24 cellular contexts compared by ENCODE assay signal in genomic region chr9:7139886-7140285, GRCh38.
A peak's percentile ranks its signal among the peaks of the same experiment; 100 is the strongest.
DNase-seq lines count a peak whose midpoint lies in the region; FAIRE-seq and TF ChIP-seq lines count a peak whose summit lies in the region.
"Had no signal": no experiment of that assay in that cellular context is flagged by ENCODE, and none has a peak within 500 bp of the region (broad histone marks: within the 10 kb centered on the region; RNA-seq: fewer than 3 reads in every experiment).

No MANE protein-coding gene starts in this region.

- H3K4me1 ChIP-seq in esophagus muscularis mucosa, result peaks cover 3 to 8% (median 6%) of the 10 kb centered on the region in 4 donors
- H3K4me1 ChIP-seq in trophoblast cell (ENCODE audit: control insufficient read depth in 1 of 2, insufficient read depth in 2 of 2, low read length in 2 of 2), result peaks cover 13 to 18% of the 10 kb centered on the region in 2 experiments
- H3K4me1 ChIP-seq in kidney (ENCODE audit: control insufficient read depth in 1 of 2, insufficient read depth in 1 of 2, low read depth in 1 of 2, low read length in 2 of 2), result no peaks in the 10 kb centered on the region
- H3K4me1 ChIP-seq: A549; BE2C; BLaER1 treated with 17β-estradiol and CSF1 and Interleukin-3, amounts not matched to agents 10 nM and 100 nM had no signal

- no peak overlapping the region for H4K12ac ChIP-seq in trophoblast cell (ENCODE audit: low read depth, low read length)

- H3K4me2 ChIP-seq in trophoblast cell (ENCODE audit: low read length), result no peak overlapping the region
- H3K4me2 ChIP-seq: A549; BLaER1 treated with 17β-estradiol and CSF1 and Interleukin-3, amounts not matched to agents 10 nM and 100 nM had no signal

- H2AFZ ChIP-seq in trophoblast cell (ENCODE audit: insufficient read depth, low read length, poor library complexity), result no peak overlapping the region

- H2BK12ac ChIP-seq in trophoblast cell (ENCODE audit: low read length), result peak overlapping the region; percentile 42

- no peaks in the 10 kb centered on the region for H3K27me3 ChIP-seq in esophagus muscularis mucosa
- H3K27me3 ChIP-seq in trophoblast cell (ENCODE audit: insufficient read depth, low read length), result no peaks in the 10 kb centered on the region
- H3K27me3 ChIP-seq: BE2C; BLaER1 treated with 17β-estradiol and CSF1 and Interleukin-3, amounts not matched to agents 10 nM and 100 nM had no signal

- H4K8ac ChIP-seq in trophoblast cell (ENCODE audit: low read depth, low read length), result no peak overlapping the region

- FAIRE-seq in kidney (lab: Jason Lieb, UNC), result no peak
- FAIRE-seq in RCC 7860 (lab: Jason Lieb, UNC), result no peak
- FAIRE-seq: A549, D721Med, G401.6, GM12892, H54 had no signal

- H3K14ac ChIP-seq in trophoblast cell (ENCODE audit: low read length), result no peak overlapping the region

- no peak overlapping the region for H3K18ac ChIP-seq in trophoblast cell (ENCODE audit: low read length)

- H3K4ac ChIP-seq in trophoblast cell (ENCODE audit: low read depth, low read length), result no peak overlapping the region

- intact Hi-C loops in esophagus muscularis mucosa (cut with DNase I), result no loop called here
- intact Hi-C loops in kidney (cut with DNase I), result no loop called here

- no peak overlapping the region for H2BK5ac ChIP-seq in trophoblast cell (ENCODE audit: low read depth, low read length, poor library complexity)

- peaks cover 0 to 21% (median under 1%) of the 10 kb centered on the region in 4 donors for H3K36me3 ChIP-seq in esophagus muscularis mucosa
- no peaks in the 10 kb centered on the region for H3K36me3 ChIP-seq in trophoblast cell (ENCODE audit: control insufficient read depth in 1 of 2, insufficient read depth in 2 of 2, low read length in 2 of 2)
- peaks cover 2 to 4% of the 10 kb centered on the region in 2 donors for H3K36me3 ChIP-seq in kidney (ENCODE audit: control insufficient read depth in 1 of 2, insufficient read depth in 2 of 2, low read length in 2 of 2)
- H3K36me3 ChIP-seq: BE2C, HAP-1 had no signal

- H3K23ac ChIP-seq in trophoblast cell (ENCODE audit: low read length), result no peak overlapping the region

- TF ChIP-seq EP300 in esophagus muscularis mucosa (IDR thresholded peaks at IDR 0.05), result no peak

- H2BK120ac ChIP-seq in trophoblast cell (ENCODE audit: insufficient read depth, low read length, poor library complexity), result peak overlapping the region; percentile 44

- no peaks in the 10 kb centered on the region for H3K79me2 ChIP-seq in trophoblast cell (ENCODE audit: control insufficient read depth, insufficient read depth, low read length, poor library complexity)

- TF ChIP-seq CTCF in esophagus muscularis mucosa (IDR thresholded peaks at IDR 0.05) (no peak), kidney (IDR thresholded peaks at IDR 0.05; ENCODE audit: borderline replicate concordance, extremely low read depth, insufficient read depth) (no peak)

- H2AK5ac ChIP-seq in trophoblast cell (ENCODE audit: low read length), result no peak overlapping the region

- H3K4me3 ChIP-seq in esophagus muscularis mucosa (no peak overlapping the region), trophoblast cell (ENCODE audit: low read depth, low read length) (no peak overlapping the region), kidney (ENCODE audit: low read length in 2 of 2) (no peak overlapping the region)
- H3K4me3 ChIP-seq: A549; BLaER1 treated with 17β-estradiol and CSF1 and Interleukin-3, amounts not matched to agents 10 nM and 100 nM; HAP-1 had no signal

- H3K9me3 ChIP-seq in esophagus muscularis mucosa (no peaks in the 10 kb centered on the region), trophoblast cell (ENCODE audit: insufficient read depth, low read depth, low read length) (no peaks in the 10 kb centered on the region), kidney (ENCODE audit: control insufficient read depth in 1 of 2, low read length in 2 of 2) (no peaks in the 10 kb centered on the region)
- H3K9me3 ChIP-seq: A549; BE2C; BLaER1 treated with 17β-estradiol and CSF1 and Interleukin-3, amounts not matched to agents 10 nM and 100 nM; HAP-1 had no signal

- H4K91ac ChIP-seq in trophoblast cell (ENCODE audit: low read depth, low read length), result peak overlapping the region; percentile 20

- no peak overlapping the region for H3K27ac ChIP-seq in esophagus muscularis mucosa (replicated peaks in 1 of 4)
- no peak overlapping the region for H3K27ac ChIP-seq in trophoblast cell (ENCODE audit: low read depth, low read length)
- H3K27ac ChIP-seq in kidney (ENCODE audit: low read depth in 2 of 2, low read length in 2 of 2), result no peak overlapping the region
- H3K27ac ChIP-seq: A549; BLaER1 treated with 17β-estradiol and CSF1 and Interleukin-3, amounts not matched to agents 10 nM and 100 nM had no signal

- WGBS in esophagus muscularis mucosa, result 97% methylated on average over 4 of the region's 4 CpGs
- WGBS in trophoblast cell (ENCODE audit: extremely low coverage, insufficient coverage, insufficient read length), result no CpG with 5 or more reads among the region's 4 CpGs

- DNase-seq in SIG-M5 treated with dmso at 0.1 percent for 504 hours (lab: John Stamatoyannopoulos, UW; ENCODE audit: unreplicated experiment) (peak; percentile 12), SIG-M5 (lab: John Stamatoyannopoulos, UW) (no peak), HT-29 (ENCODE audit: low spot score) (peak; percentile 20), esophagus muscularis mucosa (ENCODE audit: extremely low spot score) (peak; percentile 39), trophoblast cell (peak; percentile 80 to 83), kidney (no peak), RCC 7860 (ENCODE audit: low spot score) (no peak)
- DNase-seq: 8988T; ACHN; AML-193; BE2C; CD4-positive, alpha-beta T cell; CD8-positive, alpha-beta memory T cell; DMS 273 treated with DMSO at 0.1 percent for 48 hours; DND-41; GOT3; HFFc6 had no signal

- H3K79me1 ChIP-seq in trophoblast cell (ENCODE audit: low read length), result peaks cover 12% of the 10 kb centered on the region

- H3K9ac ChIP-seq in trophoblast cell (ENCODE audit: low read length) (no peak overlapping the region), kidney (ENCODE audit: low read length in 2 of 2) (no peak overlapping the region)
- H3K9ac ChIP-seq: BLaER1 treated with 17β-estradiol and CSF1 and Interleukin-3, amounts not matched to agents 10 nM and 100 nM had no signal

- no peak for TF ChIP-seq POLR2A in esophagus muscularis mucosa (IDR thresholded peaks at IDR 0.05; ENCODE audit: low read depth)

Comparison
In these comparisons a context has a peak if more than half of its experiments do, and no peak if none do; other contexts are left out.
1. DNase-seq: peak in SIG-M5 treated with dmso at 0.1 percent for 504 hours (single experiment), HT-29 (single experiment), esophagus muscularis mucosa (single experiment) and trophoblast cell (2 of 2); none in SIG-M5 (single experiment), kidney (single experiment) and RCC 7860 (single experiment).